Comparison of ENCODE assay signal across 1 cellular context in genomic region chr19:5309438-5310204, GRCh38.
TF ChIP-seq lines count a peak whose summit lies in the region.

No MANE protein-coding gene starts in this region.

TF ChIP-seq in HEK293, 187 proteins besides CTCF, POLR2A, EP300 and RAD21 (continued from another document):
- TF ChIP-seq PRDM2 (tag by site-specific recombination; IDR thresholded peaks at IDR 0.05; ENCODE audit: borderline replicate concordance): no peak
- no peak for TF ChIP-seq ZSCAN23 (tag by site-specific recombination; IDR thresholded peaks at IDR 0.05)
